1 cellular context compared by ENCODE assay signal in genomic region chr16:1610071-1610840, GRCh38.
A peak's percentile ranks its signal among the peaks of the same experiment; 100 is the strongest.
TF ChIP-seq lines count a peak whose summit lies in the region.

No MANE protein-coding gene starts in this region.

TF ChIP-seq in HepG2, 621 proteins besides CTCF, POLR2A, EP300 and RAD21 (continued from another document and continues in another):
- no peak for TF ChIP-seq ZNF362 (CRISPR knock-in tag; IDR thresholded peaks at IDR 0.05; ENCODE audit: borderline replicate concordance)
- no peak for TF ChIP-seq CEBPB (IDR thresholded peaks at IDR 0.05; ENCODE audit: borderline replicate concordance, low read depth, low read length)
- TF ChIP-seq GTF3A (CRISPR knock-in tag; conservative IDR thresholded peaks at IDR 0.05): no peak
- 0 out of 2 replicates have a peak, but pooled peaks have one; percentile 86 for TF ChIP-seq ZNF879 (CRISPR knock-in tag; IDR thresholded peaks at IDR 0.05)
- no peak for TF ChIP-seq ZNF784 (CRISPR knock-in tag; IDR thresholded peaks at IDR 0.05; ENCODE audit: borderline replicate concordance)
- 0 out of 2 replicates have a peak, but pooled peaks have one; percentile 56 for TF ChIP-seq ZIK1 (CRISPR knock-in tag; IDR thresholded peaks at IDR 0.05; ENCODE audit: borderline replicate concordance, low read depth)
- peak; percentile 55; the same call in 1 of the 2 replicates for TF ChIP-seq BRF2 (CRISPR knock-in tag; IDR thresholded peaks at IDR 0.05)
- peak; percentile 43; the same call in 1 of the 2 replicates for TF ChIP-seq ZNF292 (CRISPR knock-in tag; IDR thresholded peaks at IDR 0.05; ENCODE audit: borderline replicate concordance, low read depth)
- peak; percentile 89 for TF ChIP-seq ZNF605 (CRISPR knock-in tag; IDR thresholded peaks at IDR 0.05)
- TF ChIP-seq HOXA5 (CRISPR knock-in tag; IDR thresholded peaks at IDR 0.05): peak; percentile 82
- no peak for TF ChIP-seq SSRP1 (CRISPR knock-in tag; IDR thresholded peaks at IDR 0.05)
- no peak for TF ChIP-seq ZNF383 (CRISPR knock-in tag; IDR thresholded peaks at IDR 0.05; ENCODE audit: borderline replicate concordance)
- TF ChIP-seq ZNF354B (CRISPR knock-in tag; IDR thresholded peaks at IDR 0.05): 0 out of 2 replicates have a peak, but pooled peaks have one; percentile 80
- TF ChIP-seq MYC (CRISPR knock-in tag; IDR thresholded peaks at IDR 0.05; ENCODE audit: borderline replicate concordance): peak; percentile 87
- no peak for TF ChIP-seq E2F2 (CRISPR knock-in tag; IDR thresholded peaks at IDR 0.05; ENCODE audit: borderline replicate concordance)
- no peak for TF ChIP-seq FOXM1 (CRISPR knock-in tag; IDR thresholded peaks at IDR 0.05)
- peak; percentile 48 for TF ChIP-seq POGZ (CRISPR knock-in tag; IDR thresholded peaks at IDR 0.05)
- TF ChIP-seq FOXJ3 (CRISPR knock-in tag; IDR thresholded peaks at IDR 0.05; ENCODE audit: borderline replicate concordance): no peak
- no peak for TF ChIP-seq ZNF12 (CRISPR knock-in tag; IDR thresholded peaks at IDR 0.05)
- no peak for TF ChIP-seq PLRG1 (conservative IDR thresholded peaks at IDR 0.05)
- no peak for TF ChIP-seq MYNN (CRISPR knock-in tag; IDR thresholded peaks at IDR 0.05; ENCODE audit: low read depth)
- no peak for TF ChIP-seq PHF5A (CRISPR knock-in tag; IDR thresholded peaks at IDR 0.05; ENCODE audit: low read depth, unreplicated experiment)
- no peak for TF ChIP-seq GPN1 (CRISPR knock-in tag; IDR thresholded peaks at IDR 0.05; ENCODE audit: borderline replicate concordance)
- no peak for TF ChIP-seq ETV6 (CRISPR knock-in tag; conservative IDR thresholded peaks at IDR 0.05)
- TF ChIP-seq FOXO4 (CRISPR knock-in tag; conservative IDR thresholded peaks at IDR 0.05): 0 out of 2 replicates have a peak, but pooled peaks have one; percentile 93
- TF ChIP-seq TRIM24 (CRISPR knock-in tag; IDR thresholded peaks at IDR 0.05): no peak
- TF ChIP-seq ZNF761 (CRISPR knock-in tag; conservative IDR thresholded peaks at IDR 0.05): no peak
- TF ChIP-seq ZBTB37 (CRISPR knock-in tag; IDR thresholded peaks at IDR 0.05): no peak
- peak; percentile 89; the same call in 1 of the 2 replicates for TF ChIP-seq SIN3A (IDR thresholded peaks at IDR 0.05; ENCODE audit: borderline replicate concordance, low read depth, low read length)
- no peak for TF ChIP-seq ZNF326 (CRISPR knock-in tag; IDR thresholded peaks at IDR 0.05; ENCODE audit: borderline replicate concordance)
- TF ChIP-seq NR0B2 (CRISPR knock-in tag; IDR thresholded peaks at IDR 0.05): peak; percentile 64
- TF ChIP-seq HNF1A (IDR thresholded peaks at IDR 0.05; ENCODE audit: low read depth): no peak
- peak; percentile 16; the same call in 1 of the 2 replicates for TF ChIP-seq HNF1A (CRISPR knock-in tag; IDR thresholded peaks at IDR 0.05; ENCODE audit: borderline replicate concordance)
- no peak for TF ChIP-seq ZNF703 (CRISPR knock-in tag; IDR thresholded peaks at IDR 0.05; ENCODE audit: borderline replicate concordance)
- no peak for TF ChIP-seq WIZ (CRISPR knock-in tag; IDR thresholded peaks at IDR 0.05)
- TF ChIP-seq HINFP (CRISPR knock-in tag; IDR thresholded peaks at IDR 0.05; ENCODE audit: low read depth): no peak
- no peak for TF ChIP-seq ZNF276 (CRISPR knock-in tag; IDR thresholded peaks at IDR 0.05; ENCODE audit: low read depth)
- peak in 1 of 2 experiments; percentile 43; a peak in 1 of 4 replicates for TF ChIP-seq NR2F1 (CRISPR knock-in tag; IDR thresholded peaks at IDR 0.05)
- TF ChIP-seq ZNF446 (CRISPR knock-in tag; IDR thresholded peaks at IDR 0.05): peak; percentile 17; the same call in 1 of the 2 replicates
- TF ChIP-seq ZBTB7B (CRISPR knock-in tag; IDR thresholded peaks at IDR 0.05): no peak; the same call in 1 of the 2 replicates
- no peak for TF ChIP-seq RARG (CRISPR knock-in tag; IDR thresholded peaks at IDR 0.05; ENCODE audit: low read depth)
- TF ChIP-seq PCBP2 (optimal IDR thresholded peaks at IDR 0.05; ENCODE audit: low read depth, low read length, poor library complexity, severe bottlenecking): no peak
- TF ChIP-seq ZNF770 (CRISPR knock-in tag; IDR thresholded peaks at IDR 0.05): peak; percentile 29; the same call in 1 of the 2 replicates
- TF ChIP-seq CEBPG (CRISPR knock-in tag; IDR thresholded peaks at IDR 0.05): no peak
- no peak; the same call in 1 of the 2 replicates for TF ChIP-seq GFI1 (CRISPR knock-in tag; IDR thresholded peaks at IDR 0.05; ENCODE audit: borderline replicate concordance)
- no peak for TF ChIP-seq CCAR2 (optimal IDR thresholded peaks at IDR 0.05; ENCODE audit: low read depth, low read length)
- 0 out of 2 replicates have a peak, but pooled peaks have one; percentile 23 for TF ChIP-seq ZNF674 (CRISPR knock-in tag; IDR thresholded peaks at IDR 0.05; ENCODE audit: low read depth)
- peak; percentile 86; the same call in 1 of the 2 replicates for TF ChIP-seq ELF4 (CRISPR knock-in tag; IDR thresholded peaks at IDR 0.05; ENCODE audit: borderline replicate concordance)
- TF ChIP-seq ZKSCAN1 (IDR thresholded peaks at IDR 0.05; ENCODE audit: low read length): no peak
